ENCODE assay signal across 2 cellular contexts in genomic region chr16:69724981-69725479, GRCh38.
TF ChIP-seq lines count a peak whose summit lies in the region.

No MANE protein-coding gene starts in this region.

TF ChIP-seq in SK-N-SH, 30 proteins besides CTCF, POLR2A, EP300 and RAD21 (continued from another document):
- no peak for TF ChIP-seq TAF1 (IDR thresholded peaks at IDR 0.05; ENCODE audit: borderline replicate concordance, low read depth, low read length)
- TF ChIP-seq MXI1 (IDR thresholded peaks at IDR 0.05; ENCODE audit: low read depth, low read length): no peak
- TF ChIP-seq TEAD4 (IDR thresholded peaks at IDR 0.05; ENCODE audit: borderline replicate concordance, insufficient read depth): no peak
- TF ChIP-seq FOXJ3 (CRISPR knock-in tag; IDR thresholded peaks at IDR 0.05): no peak
- TF ChIP-seq YY1 (IDR thresholded peaks at IDR 0.05; ENCODE audit: low read depth): no peak

TF ChIP-seq in SK-N-SH treated with all-trans-retinoic acid at 6 μM for 48 hours, 23 proteins besides CTCF, POLR2A, EP300 and RAD21 (continued from another document):
- TF ChIP-seq CSRNP3 (CRISPR knock-in tag; IDR thresholded peaks at IDR 0.05) (no peak), TOX (CRISPR knock-in tag; IDR thresholded peaks at IDR 0.05; ENCODE audit: borderline replicate concordance) (no peak), ZNF8 (CRISPR knock-in tag; IDR thresholded peaks at IDR 0.05) (no peak), ZFP3 (CRISPR knock-in tag; IDR thresholded peaks at IDR 0.05) (no peak)
- TF ChIP-seq, protein P1, sequence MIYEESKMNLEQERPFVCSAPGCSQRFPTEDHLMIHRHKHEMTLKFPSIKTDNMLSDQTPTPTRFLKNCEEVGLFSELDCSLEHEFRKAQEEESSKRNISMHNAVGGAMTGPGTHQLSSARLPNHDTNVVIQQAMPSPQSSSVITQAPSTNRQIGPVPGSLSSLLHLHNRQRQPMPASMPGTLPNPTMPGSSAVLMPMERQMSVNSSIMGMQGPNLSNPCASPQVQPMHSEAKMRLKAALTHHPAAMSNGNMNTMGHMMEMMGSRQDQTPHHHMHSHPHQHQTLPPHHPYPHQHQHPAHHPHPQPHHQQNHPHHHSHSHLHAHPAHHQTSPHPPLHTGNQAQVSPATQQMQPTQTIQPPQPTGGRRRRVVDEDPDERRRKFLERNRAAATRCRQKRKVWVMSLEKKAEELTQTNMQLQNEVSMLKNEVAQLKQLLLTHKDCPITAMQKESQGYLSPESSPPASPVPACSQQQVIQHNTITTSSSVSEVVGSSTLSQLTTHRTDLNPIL (CRISPR knock-in tag; IDR thresholded peaks at IDR 0.05; ENCODE audit: low read depth): no peak
